Comparison of ENCODE assay signal across 8 cellular contexts in genomic region chr13:76473552-76474134, GRCh38.
DNase-seq lines count a peak whose midpoint lies in the region; ATAC-seq and TF ChIP-seq lines count a peak whose summit lies in the region.

No MANE protein-coding gene starts in this region.

- DNase-seq in G401 (ENCODE audit: low spot score), result peak; percentile 85
- peak; percentile 79 for DNase-seq in Jurkat, Clone E6-1 (ENCODE audit: low read depth, low spot score)
- DNase-seq in RPMI7951 (ENCODE audit: low read depth), result peak; percentile 62
- DNase-seq in activated T-helper 1 cell treated with Interleukin-2 at 50 U/mL for 16 hours (ENCODE audit: low read depth), result peak; percentile 38
- peak; percentile 84 for DNase-seq in fibroblast of the conjunctiva (ENCODE audit: low read depth)
- DNase-seq in non-pigmented ciliary epithelial cell (ENCODE audit: low read depth), result peak; percentile 44
- peak; percentile 92 for DNase-seq in testis

- intact Hi-C loops in testis (cut with DNase I; ENCODE audit: low total_unique reads), result loop anchor here (10.0 kb wide), 1 partner anchor 599 kb away; no protein-coding TSS in a partner anchor

- H3K36me3 ChIP-seq in testis (ENCODE audit: low read depth, missing control alignments), result no peaks in the 10 kb centered on the region

- H3K27ac ChIP-seq in testis, result peak overlapping the region in 1 of 2 donors; percentile 32

- no peaks in the 10 kb centered on the region for H3K9me3 ChIP-seq in testis

- in situ Hi-C loops in G401 (cut with HindIII; ENCODE audit: low sequenced_read_pairs), result no loop called here

- no peak overlapping the region for H3K4me3 ChIP-seq in Jurkat, Clone E6-1 (ENCODE audit: low read length)
- no peak overlapping the region for H3K4me3 ChIP-seq in testis

- peaks cover 13% of the 10 kb centered on the region for H3K4me1 ChIP-seq in testis

- no peaks in the 10 kb centered on the region for H3K27me3 ChIP-seq in testis

- ATAC-seq in GM21737 (IDR thresholded peaks at IDR 0.05; ENCODE audit: unreplicated experiment), result peak; percentile 100

- TF ChIP-seq CTCF in testis (IDR thresholded peaks at IDR 0.05), result peak; percentile 92 to 98 (median 96)

- no peak for TF ChIP-seq POLR2A in testis (IDR thresholded peaks at IDR 0.05)

Comparison
In these comparisons a context has a peak if more than half of its experiments do, and no peak if none do; other contexts are left out.
1. DNase-seq: peak in every context shown above with its lines; median percentile 92 in testis; 85 in G401; 84 in fibroblast of the conjunctiva; 79 in Jurkat, Clone E6-1; 62 in RPMI7951; 44 in non-pigmented ciliary epithelial cell; 38 in activated T-helper 1 cell treated with Interleukin-2 at 50 U/mL for 16 hours.